ENCODE assay signal across 16 cellular contexts in genomic region chr17:61221181-61221580, GRCh38.
DNase-seq lines count a peak whose midpoint lies in the region; ATAC-seq lines count a peak whose summit lies in the region.
"Had no signal": no experiment of that assay in that cellular context is flagged by ENCODE, and none has a peak within 500 bp of the region (broad histone marks: within the 10 kb centered on the region; RNA-seq: fewer than 3 reads in every experiment).

No MANE protein-coding gene starts in this region.

- H3K36me3 Mint-ChIP-seq in activated T-cell treated with anti-CD3 and anti-CD28 coated beads, Interleukin-2, amount 50 U/mL, for 72 hours (ENCODE audit: insufficient read depth in 2 of 2) = peaks cover 0 to 2% of the 10 kb centered on the region in 2 donors
- H3K36me3 Mint-ChIP-seq in activated naive CD8-positive, alpha-beta T cell treated with anti-CD3 and anti-CD28 coated beads for 36 hours = no peaks in the 10 kb centered on the region

- peak overlapping the region; percentile 68 to 89 for H3K4me3 Mint-ChIP-seq in activated T-cell treated with anti-CD3 and anti-CD28 coated beads, Interleukin-2, amount 50 U/mL, for 72 hours
- no peak overlapping the region for H3K4me3 Mint-ChIP-seq in activated naive CD8-positive, alpha-beta T cell treated with anti-CD3 and anti-CD28 coated beads for 36 hours
- peak overlapping the region; percentile 44 to 85 for H3K4me3 Mint-ChIP-seq in stimulated activated naive CD8-positive, alpha-beta T cell treated with anti-CD3 and anti-CD28 coated beads, Interleukin-15, amount 100 ng/mL, for 72 hours

- H3K27me3 Mint-ChIP-seq in activated T-cell treated with anti-CD3 and anti-CD28 coated beads, Interleukin-2, amount 50 U/mL, for 72 hours (ENCODE audit: low read depth) = no peaks in the 10 kb centered on the region
- H3K27me3 Mint-ChIP-seq in activated naive CD8-positive, alpha-beta T cell treated with anti-CD3 and anti-CD28 coated beads for 36 hours = no peaks in the 10 kb centered on the region
- no peaks in the 10 kb centered on the region for H3K27me3 Mint-ChIP-seq in stimulated activated naive CD8-positive, alpha-beta T cell treated with anti-CD3 and anti-CD28 coated beads, Interleukin-15, amount 100 ng/mL, for 72 hours

- peak overlapping the region; percentile 72 for H3K27ac Mint-ChIP-seq in activated T-cell treated with anti-CD3 and anti-CD28 coated beads, Interleukin-2, amount 50 U/mL, for 72 hours
- peak overlapping the region; percentile 43 for H3K27ac Mint-ChIP-seq in activated naive CD8-positive, alpha-beta T cell treated with anti-CD3 and anti-CD28 coated beads for 36 hours
- H3K27ac Mint-ChIP-seq in stimulated activated naive CD8-positive, alpha-beta T cell treated with anti-CD3 and anti-CD28 coated beads, Interleukin-15, amount 100 ng/mL, for 72 hours = peak overlapping the region in 1 of 2 donors; percentile 94

- no peak for DNase-seq in activated T-cell treated with anti-CD3 and anti-CD28 coated beads, Interleukin-2, amount 50 U/mL, for 72 hours
- DNase-seq in activated T-cell treated with anti-CD3 and anti-CD28 coated beads for 4 hours (no peak), NOMO-1 treated with DMSO at 0.1 percent for 48 hours (lab: John Stamatoyannopoulos, UW; ENCODE audit: unreplicated experiment) (peak; percentile 71), Ammon's horn (ENCODE audit: low spot score) (no peak), COR-L47 (lab: John Stamatoyannopoulos, UW) (no peak)
- no peak for DNase-seq in activated naive CD8-positive, alpha-beta T cell treated with anti-CD3 and anti-CD28 coated beads for 36 hours
- DNase-seq in stimulated activated naive CD8-positive, alpha-beta T cell treated with anti-CD3 and anti-CD28 coated beads, Interleukin-15, amount 100 ng/mL, for 72 hours = no peak
- DNase-seq: DMS53, foreskin keratinocyte, mammary epithelial cell, NCI-H146, NCI-H526 treated with DMSO at 0.1 percent for 48 hours, occipital lobe, SHP77, thyroid gland had no signal

- ATAC-seq in activated T-cell treated with anti-CD3 and anti-CD28 coated beads, Interleukin-2, amount 50 U/mL, for 72 hours (replicated peaks in 1 of 2) = no peak
- peak; percentile 1 for ATAC-seq in stimulated activated naive CD8-positive, alpha-beta T cell treated with anti-CD3 and anti-CD28 coated beads, Interleukin-15, amount 100 ng/mL, for 72 hours
- ATAC-seq in GM21390 (IDR thresholded peaks at IDR 0.05; ENCODE audit: unreplicated experiment) = no peak
- ATAC-seq: foreskin keratinocyte had no signal

- H3K4me1 Mint-ChIP-seq in activated T-cell treated with anti-CD3 and anti-CD28 coated beads, Interleukin-2, amount 50 U/mL, for 72 hours (ENCODE audit: low read depth) = peaks cover 56% of the 10 kb centered on the region
- H3K4me1 Mint-ChIP-seq in activated naive CD8-positive, alpha-beta T cell treated with anti-CD3 and anti-CD28 coated beads for 36 hours = peaks cover 35% of the 10 kb centered on the region
- peaks cover 45% of the 10 kb centered on the region for H3K4me1 Mint-ChIP-seq in stimulated activated naive CD8-positive, alpha-beta T cell treated with anti-CD3 and anti-CD28 coated beads, Interleukin-15, amount 100 ng/mL, for 72 hours

- no peaks in the 10 kb centered on the region for H3K9me3 Mint-ChIP-seq in activated T-cell treated with anti-CD3 and anti-CD28 coated beads, Interleukin-2, amount 50 U/mL, for 72 hours
- peaks cover 2% of the 10 kb centered on the region for H3K9me3 Mint-ChIP-seq in activated naive CD8-positive, alpha-beta T cell treated with anti-CD3 and anti-CD28 coated beads for 36 hours
- peaks cover 0 to 5% of the 10 kb centered on the region in 2 donors for H3K9me3 Mint-ChIP-seq in stimulated activated naive CD8-positive, alpha-beta T cell treated with anti-CD3 and anti-CD28 coated beads, Interleukin-15, amount 100 ng/mL, for 72 hours
